ENCODE assay signal across 8 cellular contexts in the genomic region with DNA sequence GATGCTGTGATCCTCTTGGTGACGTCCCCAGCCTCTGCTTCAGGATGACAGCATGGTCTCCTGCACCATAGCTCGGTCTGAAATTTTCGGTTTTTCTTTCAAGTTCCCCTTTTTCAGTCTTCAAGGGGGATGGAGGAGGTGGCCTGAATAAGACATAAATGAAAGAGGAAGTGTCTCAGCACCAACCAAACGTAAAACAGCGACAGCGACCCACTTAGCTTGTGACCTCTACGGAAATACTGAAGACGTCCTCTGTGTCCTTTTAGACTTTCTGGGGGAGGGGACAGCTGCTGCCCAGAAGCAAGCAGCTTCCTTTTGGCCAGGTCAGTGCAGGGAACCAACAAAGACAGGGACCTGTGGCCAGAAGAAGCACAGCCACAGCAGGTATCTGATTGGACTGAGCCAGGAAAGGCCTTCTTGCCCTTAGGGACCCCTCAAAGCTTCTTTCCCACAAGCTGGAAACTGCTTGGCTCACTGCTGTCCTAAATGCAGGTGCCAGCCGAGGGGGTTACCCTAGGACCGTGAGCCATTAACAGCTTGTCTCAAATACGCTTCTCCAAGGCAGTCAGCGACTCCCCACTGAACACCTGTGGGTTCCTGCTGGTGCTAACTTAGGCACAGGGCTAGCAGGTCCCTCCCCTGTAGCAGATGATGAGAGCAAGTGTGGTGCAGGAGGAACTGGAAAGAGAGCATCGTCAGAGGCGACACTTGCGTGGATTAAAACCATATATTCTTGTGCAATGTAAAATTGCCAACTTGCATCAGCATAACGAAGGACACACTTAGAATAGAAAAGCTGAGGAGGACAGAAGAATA.
DNase-seq lines count a peak whose midpoint lies in the region; ATAC-seq and TF ChIP-seq lines count a peak whose summit lies in the region.
"Not testable (repeated sequence)": the region's sequence is repeated elsewhere in the genome, so short reads cannot be mapped to it uniquely, and the experiment has no call there.

No MANE protein-coding gene starts in this region.

- H4K20me1 ChIP-seq in OCI-LY3 (ENCODE audit: insufficient read depth, low read length) = not testable (repeated sequence)

- H3K9ac ChIP-seq in OCI-LY3 (ENCODE audit: low read length) = peak overlapping the region; percentile 72
- H3K9ac ChIP-seq in mucosa of rectum (ENCODE audit: low read depth in 1 of 2, low read length in 2 of 2) = peak overlapping the region; percentile 50 to 72

- not testable (repeated sequence) for H3K36me3 ChIP-seq in OCI-LY3 (replicated peaks; ENCODE audit: low read depth, low read length); mucosa of rectum (ENCODE audit: control insufficient read depth in 2 of 2, insufficient read depth in 2 of 2, low read length in 2 of 2)

- DNase-seq in CMK (ENCODE audit: low read depth) = peak; percentile 58
- DNase-seq in activated CD8-positive, alpha-beta memory T cell treated with anti-CD3 and anti-CD28 coated beads for 24 hours = peak; percentile 81
- not testable (repeated sequence) for DNase-seq in coronary artery (ENCODE audit: low spot score)
- peak; percentile 30 to 38 for DNase-seq in stimulated activated CD8-positive, alpha-beta memory T cell treated with anti-CD3 and anti-CD28 coated beads, Interleukin-4, amount 100 ng/mL, for 1 hour (ENCODE audit: low read depth in 2 of 2, low spot score in 1 of 2)

- H3K79me2 ChIP-seq in OCI-LY3 (ENCODE audit: low read length) = not testable (repeated sequence)

- not testable (repeated sequence) for H3K27me3 ChIP-seq in OCI-LY3 (ENCODE audit: low read depth, low read length); mucosa of rectum (ENCODE audit: control insufficient read depth in 2 of 2, insufficient read depth in 2 of 2, low read length in 2 of 2)

- H3K27ac ChIP-seq in OCI-LY3 (ENCODE audit: low read length) (peak overlapping the region; percentile 94), coronary artery (peak overlapping the region; percentile 70 to 85), mucosa of rectum (ENCODE audit: low read depth in 2 of 2, low read length in 2 of 2) (peak overlapping the region; percentile 84 to 92)

- TF ChIP-seq CTCF in OCI-LY3 (IDR thresholded peaks at IDR 0.05; ENCODE audit: low read depth, low read length); coronary artery (IDR thresholded peaks at IDR 0.05): not testable (repeated sequence)

- H3K9me3 ChIP-seq in OCI-LY3 (ENCODE audit: insufficient read depth, low read length); mucosa of rectum (ENCODE audit: control insufficient read depth in 2 of 2, low read length in 2 of 2): not testable (repeated sequence)

- peak overlapping the region; percentile 71 for H3K4me3 ChIP-seq in OCI-LY3 (ENCODE audit: low read length)
- H3K4me3 ChIP-seq in coronary artery = not testable (repeated sequence)
- H3K4me3 ChIP-seq in mucosa of rectum (ENCODE audit: low read length in 2 of 2) = peak overlapping the region; percentile 11 to 43

- peak overlapping the region; percentile 86 for H3K4me2 ChIP-seq in OCI-LY3 (ENCODE audit: low read length)

- ATAC-seq in GM19395 (IDR thresholded peaks at IDR 0.05; ENCODE audit: unreplicated experiment) = peak; percentile 91
- peak; percentile 87 for ATAC-seq in HG03066 (IDR thresholded peaks at IDR 0.05; ENCODE audit: low read depth, unreplicated experiment)

- peak overlapping the region; percentile 50; the same call in 1 of the 2 replicates for H2AFZ ChIP-seq in OCI-LY3 (ENCODE audit: low read depth, low read length)

- peaks cover 55% of the 10 kb centered on the region for H3K4me1 ChIP-seq in OCI-LY3 (ENCODE audit: low read length)
- not testable (repeated sequence) for H3K4me1 ChIP-seq in mucosa of rectum (ENCODE audit: control insufficient read depth in 2 of 2, insufficient read depth in 2 of 2, low read length in 2 of 2)
